ENCODE assay signal across 8 cellular contexts in the genomic region with DNA sequence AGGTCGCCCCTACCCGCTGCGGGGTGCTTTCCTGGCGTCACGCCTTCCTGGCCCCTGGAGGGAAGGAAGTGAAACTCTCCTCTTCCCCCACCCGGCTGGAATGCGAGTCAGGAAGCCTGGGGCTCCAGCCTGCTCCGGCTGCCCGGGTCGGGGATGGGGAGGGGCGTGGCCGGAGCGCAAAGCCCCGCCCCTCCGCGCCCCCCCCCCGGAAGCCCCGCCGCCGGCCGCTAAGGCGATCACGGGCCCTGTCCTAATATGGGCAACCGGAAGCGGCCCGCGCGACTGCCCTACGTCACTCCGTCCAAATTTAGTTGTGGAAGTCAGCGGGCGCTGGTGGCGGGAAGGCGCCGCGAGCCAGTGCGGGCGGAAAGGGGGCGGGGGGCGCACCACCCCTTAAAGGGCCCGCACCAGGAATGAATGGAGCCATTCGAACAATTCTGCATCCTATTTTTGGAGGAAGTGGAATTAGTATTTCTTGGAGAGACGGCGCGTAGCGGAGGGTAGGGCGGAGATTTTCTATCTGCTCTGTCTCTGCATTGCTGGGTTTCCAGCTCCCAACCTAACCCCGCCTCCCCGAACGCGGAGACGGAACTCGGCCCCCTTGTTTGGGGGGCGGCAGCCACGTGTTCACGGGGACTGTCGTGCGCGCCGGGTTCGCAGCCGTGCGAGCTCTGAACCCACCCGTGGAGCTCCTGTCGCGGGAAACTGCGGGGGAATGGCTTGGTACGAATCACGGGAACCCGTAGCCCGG. TPM values are rescaled to one million over a fixed set of nuclear protein-coding genes. Genes with fewer than 3 reads are reported as not detected.
A peak's percentile ranks its signal among the peaks of the same experiment; 100 is the strongest.
DNase-seq lines count a peak whose midpoint lies in the region; ATAC-seq and TF ChIP-seq lines count a peak whose summit lies in the region.

No MANE protein-coding gene starts in this region.

- no peaks in the 10 kb centered on the region for H3K36me3 ChIP-seq in adrenal gland (replicated peaks in 1 of 2)
- H3K36me3 ChIP-seq in heart left ventricle: peaks cover 0 to 13% (median 0%) of the 10 kb centered on the region in 9 donors
- no peaks in the 10 kb centered on the region for H3K36me3 ChIP-seq in transverse colon

- ATAC-seq in HG02763 (IDR thresholded peaks at IDR 0.05; ENCODE audit: unreplicated experiment) (peak; percentile 37), heart left ventricle (peak; percentile 69 to 76 (median 72))

- in situ Hi-C loops in transverse colon (cut with MboI; ENCODE audit: low pct_ligation_motif_present in 1 of 4, low pct_unique_long_range_greater_than_20kb in 1 of 4, low sequenced_read_pairs in 3 of 4): no loop called here

- TF ChIP-seq CTCF in GM10248 (IDR thresholded peaks at IDR 0.05; ENCODE audit: control extremely low read depth, extremely low read depth, low read depth, missing control alignments): no peak
- TF ChIP-seq CTCF in adrenal gland (IDR thresholded peaks at IDR 0.05): peak in 2 of 6 experiments; percentile 1 to 10
- TF ChIP-seq CTCF in heart left ventricle (IDR thresholded peaks at IDR 0.05): peak in 5 of 12 donors; percentile 5 to 29 (median 14)
- TF ChIP-seq CTCF in transverse colon (IDR thresholded peaks at IDR 0.05): peak in 2 of 5 experiments; percentile 18 to 27

- CTCF ChIA-PET in GM10248 (lab: Yijun Ruan, JAX): interaction anchor here (1.2 to 1.3 kb wide), 3 partner anchors 45 to 51 kb away, joined by 3 to 4 read pairs (median 3); no protein-coding TSS in a partner anchor

- TF ChIP-seq EP300 in transverse colon (IDR thresholded peaks at IDR 0.05; ENCODE audit: low read depth): peak; percentile 64

- H3K4me3 ChIP-seq in adrenal gland (peak overlapping the region; percentile 35 to 88 (median 60)), heart left ventricle (peak overlapping the region; percentile 75 to 98 (median 91)), transverse colon (peak overlapping the region; percentile 70 to 88 (median 84))

- H3K27me3 ChIP-seq in adrenal gland: no peaks in the 10 kb centered on the region
- no peaks in the 10 kb centered on the region for H3K27me3 ChIP-seq in heart left ventricle
- no peaks in the 10 kb centered on the region for H3K27me3 ChIP-seq in transverse colon

- H3K4me1 ChIP-seq in adrenal gland (replicated peaks in 1 of 2) (peaks cover 23 to 41% of the 10 kb centered on the region in 2 donors), heart left ventricle (peaks cover 4 to 47% (median 23%) of the 10 kb centered on the region in 12 donors), transverse colon (peaks cover 3 to 41% (median 23%) of the 10 kb centered on the region in 4 donors)

- H3K27ac ChIP-seq in adrenal gland (peak overlapping the region; percentile 98 to 100 (median 98)), heart left ventricle (peak overlapping the region; percentile 94 to 100 (median 99)), transverse colon (peak overlapping the region; percentile 96 to 100 (median 99))

- intact Hi-C loops in adrenal gland (cut with DNase I) (no loop called here), heart left ventricle (cut with DNase I) (loop anchor here in 8 of 10 donors (2.0 to 10.0 kb wide), 12 partner anchors 13 to 693 kb away; partner anchors contain the start of genes LYL1 (in 7 of the 8), TRMT1 (in 4 of the 8), NACC1 (in 3 of the 8) and DAND5 (in 1 of the 8)), posterior cingulate gyrus (cut with DNase I) (no loop called here), transverse colon (cut with DNase I; ENCODE audit: low total_unique reads) (loop anchor here (1.0 to 10.0 kb wide), 3 partner anchors 16 to 1363 kb away; partner anchors contain the start of gene DNAJB1)

- 0 to 2% (median 1%) methylated on average over 10 to 71 of the region's 71 CpGs for WGBS in adrenal gland, 4 donors
- WGBS in heart left ventricle, 4 donors: 0 to 1% (median 0%) methylated on average over 47 to 71 of the region's 71 CpGs
- 1% methylated on average over 66 of the region's 71 CpGs; no CpG with 5 or more reads in 1 of the 2 donors for WGBS in transverse colon (ENCODE audit: low coverage in 1 of 2), 2 donors

- peak; percentile 98 to 99 for TF ChIP-seq POLR2A in adrenal gland (IDR thresholded peaks at IDR 0.05)
- peak; percentile 92 to 95 for TF ChIP-seq POLR2A in heart left ventricle (IDR thresholded peaks at IDR 0.05)
- TF ChIP-seq POLR2A in transverse colon (IDR thresholded peaks at IDR 0.05): peak; percentile 99

- POLR2A ChIA-PET in GM10248 (lab: Yijun Ruan, JAX): interaction anchor here (0.6 to 2.0 kb wide), 7 partner anchors 12 to 695 kb away, joined by 3 to 15 read pairs (median 7); partner anchors contain the start of genes JUNB and NACC1

- no peaks in the 10 kb centered on the region for H3K9me3 ChIP-seq in adrenal gland (replicated peaks in 1 of 3)
- no peaks in the 10 kb centered on the region for H3K9me3 ChIP-seq in heart left ventricle
- no peaks in the 10 kb centered on the region for H3K9me3 ChIP-seq in transverse colon

- DNase-seq in GM10248 (ENCODE audit: extremely low spot score) (peak; percentile 94), NCI-H1694 (lab: John Stamatoyannopoulos, UW) (peak; percentile 88), T-helper 1 cell (peak; percentile 92 to 97 (median 94)), adrenal gland (peak; percentile 97 to 99 (median 98)), heart left ventricle (peak; percentile 97 to 99 (median 98)), posterior cingulate gyrus (peak; percentile 96 to 100 (median 98)), transverse colon (peak; percentile 98)

RNA-seq across cellular contexts. Expression of gene IER2, which starts 1.6 kb away (rescaled TPM):
- 100 to 1,000 TPM in 2 of 8 donors, 10 to 100 TPM in 6; 36.4 to 121 (median 61.8) TPM for total RNA-seq in adrenal gland
- polyA plus RNA-seq in adrenal gland: 100 to 1,000 TPM in 1 of 3 donors, 10 to 100 TPM in 1, 1 to 10 TPM in 1; 7.4 to 120 (median 97.1) TPM
- 100 to 1,000 TPM in 1 of 9 donors, 10 to 100 TPM in 8; 17.6 to 101 (median 29.1) TPM for total RNA-seq in heart left ventricle
- 10 to 100 TPM; 21.8 to 35.7 TPM for polyA plus RNA-seq in heart left ventricle
- total RNA-seq in transverse colon: 100 to 1,000 TPM; 184 to 503 (median 244) TPM

RNA-seq across cellular contexts. Expression of gene STX10, which starts 1.6 kb away (rescaled TPM):
- total RNA-seq in adrenal gland: 10 to 100 TPM; 30.5 to 90.7 (median 65.0) TPM
- 100 to 1,000 TPM in 2 of 3 donors, 10 to 100 TPM in 1; 16.0 to 182 (median 159) TPM for polyA plus RNA-seq in adrenal gland
- 10 to 100 TPM; 24.0 to 48.8 (median 35.8) TPM for total RNA-seq in heart left ventricle
- 10 to 100 TPM; 52.5 to 64.7 TPM for polyA plus RNA-seq in heart left ventricle
- 100 to 1,000 TPM in 1 of 4 donors, 10 to 100 TPM in 3; 69.7 to 164 (median 84.2) TPM for total RNA-seq in transverse colon

RNA-seq across cellular contexts. Expression of gene NACC1, which starts 33.7 kb away (rescaled TPM):
- total RNA-seq in adrenal gland (10 to 100 TPM; 26.7 to 67.0 (median 48.0) TPM), heart left ventricle (10 to 100 TPM; 28.7 to 88.2 (median 41.8) TPM), transverse colon (10 to 100 TPM; 31.6 to 54.2 (median 36.5) TPM)
- polyA plus RNA-seq in adrenal gland (10 to 100 TPM; 12.4 to 47.7 (median 14.8) TPM), heart left ventricle (10 to 100 TPM; 49.6 to 74.2 TPM)

RNA-seq across cellular contexts. Expression of gene TRMT1, which starts 35.2 kb away (rescaled TPM):
- total RNA-seq in adrenal gland (10 to 100 TPM; 13.4 to 48.0 (median 35.4) TPM), heart left ventricle (10 to 100 TPM; 15.1 to 22.6 (median 16.2) TPM), transverse colon (100 to 1,000 TPM in 1 of 4 donors, 10 to 100 TPM in 3; 26.6 to 199 (median 60.7) TPM)
- polyA plus RNA-seq in adrenal gland (100 to 1,000 TPM in 2 of 3 donors, 10 to 100 TPM in 1; 15.5 to 229 (median 120) TPM), heart left ventricle (10 to 100 TPM; 26.4 to 32.4 TPM)

RNA-seq across cellular contexts. Expression of gene LYL1, which starts 49.1 kb away (rescaled TPM):
- 10 to 100 TPM in 5 of 8 donors, 1 to 10 TPM in 3; 4.3 to 22.5 (median 13.2) TPM for total RNA-seq in adrenal gland
- polyA plus RNA-seq in adrenal gland: 10 to 100 TPM in 1 of 3 donors, 1 to 10 TPM in 1, under 1 TPM in 1; 0.38 to 18.7 (median 7.9) TPM
- total RNA-seq in heart left ventricle: 10 to 100 TPM in 3 of 9 donors, 1 to 10 TPM in 6; 5.2 to 19.1 (median 8.3) TPM
- polyA plus RNA-seq in heart left ventricle: 1 to 10 TPM; 7.7 to 8.4 TPM
- 10 to 100 TPM in 3 of 4 donors, 1 to 10 TPM in 1; 4.5 to 33.4 (median 16.7) TPM for total RNA-seq in transverse colon

Comparison
In these comparisons a context has a peak if more than half of its experiments do, and no peak if none do; other contexts are left out.
1. Peak in every context shown above with its lines: DNase-seq, ATAC-seq, H3K4me3 ChIP-seq and H3K27ac ChIP-seq.
2. intact Hi-C loops: an anchor here in heart left ventricle (2.0 to 10.0 kb wide) and transverse colon (1.0 to 10.0 kb wide); none called in adrenal gland and posterior cingulate gyrus.